20 cellular contexts compared by ENCODE assay signal in the genomic region with DNA sequence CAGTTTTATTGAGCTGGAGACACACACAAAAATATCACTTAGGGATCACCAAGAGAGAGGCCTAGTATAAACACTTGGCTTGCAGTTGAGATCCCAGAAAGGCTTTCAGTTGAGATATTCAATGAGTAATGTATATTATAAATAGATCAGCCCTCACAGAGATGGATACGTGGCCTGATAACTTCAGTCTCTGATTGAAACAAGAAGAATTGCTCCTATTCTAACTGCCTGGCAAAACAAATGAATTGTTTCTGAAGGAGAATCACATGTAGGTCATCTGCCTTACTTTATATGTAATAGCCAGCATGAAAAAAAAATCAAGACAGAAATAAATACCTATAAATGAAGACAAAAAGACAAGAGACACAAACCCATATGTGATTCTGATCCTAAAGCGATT.
"Had no signal": no experiment of that assay in that cellular context is flagged by ENCODE, and none has a peak within 500 bp of the region (broad histone marks: within the 10 kb centered on the region; RNA-seq: fewer than 3 reads in every experiment).

No MANE protein-coding gene starts in this region.

- DNase-seq: cortex of kidney; dorsolateral prefrontal cortex; effector CD8-positive, alpha-beta T cell; foreskin melanocyte; head of caudate nucleus; islet precursor cell; mammary epithelial cell; natural killer cell; occipital lobe; pancreas; right cardiac atrium; stimulated activated CD4-positive, alpha-beta T cell treated with anti-CD3 and anti-CD28 coated beads, Interleukin-4, amount 100 ng/mL, for 1 hour; tibial artery; upper lobe of left lung; uterus had no signal

- H3K4me3 ChIP-seq: dorsolateral prefrontal cortex, pancreas, tibial artery, upper lobe of left lung, uterus had no signal

- H3K27me3 ChIP-seq: dorsolateral prefrontal cortex, pancreas, tibial artery, upper lobe of left lung, uterus had no signal

- H3K9me3 Mint-ChIP-seq: mesothelial cell of epicardium; stimulated activated memory B cell treated with anti-CD40 and anti-IgM and Interleukin-4, amounts not matched to agents 10 μg/mL and 1 μg/mL and 100 μg/mL, for 72 hours; stimulated activated naive CD8-positive, alpha-beta T cell treated with anti-CD3 and anti-CD28 coated beads, Interleukin-15, Interleukin-2, amounts not matched to agents 100 ng/mL and 50 ng/mL, for 24 hours had no signal

- H3K36me3 Mint-ChIP-seq: mesothelial cell of epicardium; natural killer cell; stimulated activated memory B cell treated with anti-CD40 and anti-IgM and Interleukin-4, amounts not matched to agents 10 μg/mL and 1 μg/mL and 100 μg/mL, for 72 hours had no signal

- ATAC-seq: left lobe of liver; natural killer cell; pancreas; right cardiac atrium; stimulated activated memory B cell treated with anti-CD40 and anti-IgM and Interleukin-4, amounts not matched to agents 10 μg/mL and 1 μg/mL and 100 μg/mL, for 72 hours had no signal

- H3K27ac Mint-ChIP-seq: mesothelial cell of epicardium; natural killer cell; progenitor cell of endocrine pancreas; stimulated activated memory B cell treated with anti-CD40 and anti-IgM and Interleukin-4, amounts not matched to agents 10 μg/mL and 1 μg/mL and 100 μg/mL, for 72 hours; stimulated activated naive CD8-positive, alpha-beta T cell treated with anti-CD3 and anti-CD28 coated beads, Interleukin-15, Interleukin-2, amounts not matched to agents 100 ng/mL and 50 ng/mL, for 24 hours had no signal

- H3K4me1 Mint-ChIP-seq: mesothelial cell of epicardium; natural killer cell; stimulated activated memory B cell treated with anti-CD40 and anti-IgM and Interleukin-4, amounts not matched to agents 10 μg/mL and 1 μg/mL and 100 μg/mL, for 72 hours had no signal

- H3K36me3 ChIP-seq: pancreas, tibial artery, upper lobe of left lung, uterus had no signal

- H3K27ac ChIP-seq: dorsolateral prefrontal cortex, pancreas, tibial artery, upper lobe of left lung, uterus had no signal

- H3K4me1 ChIP-seq: pancreas, tibial artery, upper lobe of left lung, uterus had no signal

- H3K27me3 Mint-ChIP-seq: progenitor cell of endocrine pancreas; stimulated activated memory B cell treated with anti-CD40 and anti-IgM and Interleukin-4, amounts not matched to agents 10 μg/mL and 1 μg/mL and 100 μg/mL, for 72 hours; stimulated activated naive CD8-positive, alpha-beta T cell treated with anti-CD3 and anti-CD28 coated beads, Interleukin-15, Interleukin-2, amounts not matched to agents 100 ng/mL and 50 ng/mL, for 24 hours had no signal

- H3K9me3 ChIP-seq: pancreas, tibial artery, upper lobe of left lung, uterus had no signal

- H3K4me3 Mint-ChIP-seq: mesothelial cell of epicardium; natural killer cell; stimulated activated memory B cell treated with anti-CD40 and anti-IgM and Interleukin-4, amounts not matched to agents 10 μg/mL and 1 μg/mL and 100 μg/mL, for 72 hours; stimulated activated naive CD8-positive, alpha-beta T cell treated with anti-CD3 and anti-CD28 coated beads, Interleukin-15, Interleukin-2, amounts not matched to agents 100 ng/mL and 50 ng/mL, for 24 hours had no signal
